10 cellular contexts compared by ENCODE assay signal in genomic region chr10:84820121-84820520, GRCh38.
DNase-seq lines count a peak whose midpoint lies in the region; ATAC-seq, FAIRE-seq and TF ChIP-seq lines count a peak whose summit lies in the region.
"Had no signal": no experiment of that assay in that cellular context is flagged by ENCODE, and none has a peak within 500 bp of the region (broad histone marks: within the 10 kb centered on the region; RNA-seq: fewer than 3 reads in every experiment).

No MANE protein-coding gene starts in this region.

- POLR2A ChIA-PET in Caco-2 (lab: Charles Lee) = no interaction called here

- no peaks in the 10 kb centered on the region for H3K9me3 ChIP-seq in Caco-2
- H3K9me3 ChIP-seq: left ventricle myocardium inferior had no signal

- peaks cover 3% of the 10 kb centered on the region for H3K27me3 Mint-ChIP-seq in Caco-2 (ENCODE audit: insufficient read depth, unreplicated experiment)
- H3K27me3 Mint-ChIP-seq: progenitor cell of endocrine pancreas had no signal

- no peak overlapping the region for H3K4me3 Mint-ChIP-seq in Caco-2 (ENCODE audit: unreplicated experiment)

- H3K4me3 ChIP-seq in Caco-2 (ENCODE audit: low read depth, low read length) = no peak overlapping the region
- no peak overlapping the region for H3K4me3 ChIP-seq in bronchial epithelial cell (ENCODE audit: low read depth, low read length)
- H3K4me3 ChIP-seq: left ventricle myocardium inferior had no signal

- peak; percentile 45 for ATAC-seq in GM19351 (IDR thresholded peaks at IDR 0.05; ENCODE audit: unreplicated experiment)
- no peak for ATAC-seq in GM21737 (IDR thresholded peaks at IDR 0.05; ENCODE audit: unreplicated experiment)
- no peak for ATAC-seq in HG03571 (IDR thresholded peaks at IDR 0.05; ENCODE audit: unreplicated experiment)

- TF ChIP-seq CTCF in Caco-2 (IDR thresholded peaks at IDR 0.05; ENCODE audit: insufficient read depth in 1 of 2, low read depth in 1 of 2, low read length in 1 of 2, severe bottlenecking in 1 of 2, unreplicated experiment in 1 of 2) (peak; percentile 40 to 48), bronchial epithelial cell (IDR thresholded peaks at IDR 0.05; ENCODE audit: insufficient read depth, low read length, severe bottlenecking) (peak; percentile 29)

- CTCF ChIA-PET in Caco-2 (lab: Charles Lee) = interaction anchor here (1.8 kb wide), 1 partner anchor 207 kb away, joined by 9 read pairs; no protein-coding TSS in a partner anchor

- H3K9me3 Mint-ChIP-seq in Caco-2 (ENCODE audit: unreplicated experiment) = no peaks in the 10 kb centered on the region

- no TSS peak for BruUV-seq in Caco-2 (replicated peaks; lab: Mats Ljungman, UMichigan)

- H3K36me3 ChIP-seq in Caco-2 (ENCODE audit: control insufficient read depth, insufficient read depth, low read length) (no peaks in the 10 kb centered on the region), bronchial epithelial cell (ENCODE audit: control insufficient read depth, insufficient read depth, low read length) (no peaks in the 10 kb centered on the region)
- H3K36me3 ChIP-seq: left ventricle myocardium inferior had no signal

- H3K27me3 ChIP-seq in Caco-2 (replicated peaks; ENCODE audit: control insufficient read depth, insufficient read depth, low read length) = no peaks in the 10 kb centered on the region
- H3K27me3 ChIP-seq in bronchial epithelial cell (ENCODE audit: control insufficient read depth, insufficient read depth, low read length) = no peaks in the 10 kb centered on the region

- intact Hi-C loops in Caco-2 (cut with micrococcal nuclease; ENCODE audit: unreplicated experiment) = loop anchor here (1.0 to 2.0 kb wide), 2 partner anchors 37 to 207 kb away; no protein-coding TSS in a partner anchor

- no peaks in the 10 kb centered on the region; the same call in 1 of the 2 replicates for H3K4me1 ChIP-seq in Caco-2
- H3K4me1 ChIP-seq: left ventricle myocardium inferior had no signal

- DNase-seq in Caco-2 (peak in 1 of 2 experiments; percentile 28), NCI-H2171 treated with DMSO at 0.1 percent for 48 hours (lab: John Stamatoyannopoulos, UW) (peak; percentile 60), bronchial epithelial cell (ENCODE audit: low read depth) (peak; percentile 20), GDM1 (lab: John Stamatoyannopoulos, UW) (no peak), T1000 (lab: John Stamatoyannopoulos, UW) (no peak)
- DNase-seq: left ventricle myocardium inferior had no signal

- FAIRE-seq in bronchial epithelial cell (lab: Jason Lieb, UNC) = no peak

- H3K27ac Mint-ChIP-seq in Caco-2 (ENCODE audit: unreplicated experiment) = no peak overlapping the region
- H3K27ac Mint-ChIP-seq: progenitor cell of endocrine pancreas had no signal

- H3K36me3 Mint-ChIP-seq in Caco-2 (ENCODE audit: insufficient read depth, unreplicated experiment) = no peaks in the 10 kb centered on the region

- H3K4me1 Mint-ChIP-seq in Caco-2 (ENCODE audit: low read depth, unreplicated experiment) = peaks cover 17% of the 10 kb centered on the region

Comparison
In these comparisons a context has a peak if more than half of its experiments do, and no peak if none do; other contexts are left out.
1. DNase-seq: peak in NCI-H2171 treated with DMSO at 0.1 percent for 48 hours (single experiment) and bronchial epithelial cell (single experiment); none in GDM1 (single experiment) and T1000 (single experiment).